Comparison of ENCODE assay signal across 8 cellular contexts in genomic region chr2:205776139-205776538, GRCh38.
DNase-seq lines count a peak whose midpoint lies in the region; ATAC-seq and TF ChIP-seq lines count a peak whose summit lies in the region.

No MANE protein-coding gene starts in this region.

- H3K9me3 Mint-ChIP-seq in activated naive CD8-positive, alpha-beta T cell treated with anti-CD3 and anti-CD28 coated beads, Interleukin-2, amount 50 U/mL, for 24 hours, result no peaks in the 10 kb centered on the region
- H3K9me3 Mint-ChIP-seq in stimulated activated naive CD8-positive, alpha-beta T cell treated with anti-CD3 and anti-CD28 coated beads, Interleukin-15, amount 100 ng/mL, for 72 hours, result no peaks in the 10 kb centered on the region

- no peaks in the 10 kb centered on the region for H3K36me3 Mint-ChIP-seq in activated naive CD8-positive, alpha-beta T cell treated with anti-CD3 and anti-CD28 coated beads, Interleukin-2, amount 50 U/mL, for 24 hours (ENCODE audit: low read depth)

- no peak overlapping the region for H3K27ac Mint-ChIP-seq in activated naive CD8-positive, alpha-beta T cell treated with anti-CD3 and anti-CD28 coated beads, Interleukin-2, amount 50 U/mL, for 24 hours
- H3K27ac Mint-ChIP-seq in stimulated activated naive CD8-positive, alpha-beta T cell treated with anti-CD3 and anti-CD28 coated beads, Interleukin-15, amount 100 ng/mL, for 72 hours, result no peak overlapping the region

- TF ChIP-seq CTCF in LNCAP (IDR thresholded peaks at IDR 0.05), result peak; percentile 81

- H3K4me1 Mint-ChIP-seq in activated naive CD8-positive, alpha-beta T cell treated with anti-CD3 and anti-CD28 coated beads, Interleukin-2, amount 50 U/mL, for 24 hours, result peaks cover 6% of the 10 kb centered on the region
- H3K4me1 Mint-ChIP-seq in stimulated activated naive CD8-positive, alpha-beta T cell treated with anti-CD3 and anti-CD28 coated beads, Interleukin-15, amount 100 ng/mL, for 72 hours, result peaks cover 7% of the 10 kb centered on the region

- DNase-seq in Ammon's horn (ENCODE audit: low spot score) (peak; percentile 24), iPS-NIHi7 (ENCODE audit: extremely low spot score) (peak; percentile 92), superior temporal gyrus (ENCODE audit: extremely low spot score) (no peak)
- peak; percentile 51 for DNase-seq in activated naive CD8-positive, alpha-beta T cell treated with anti-CD3 and anti-CD28 coated beads, Interleukin-2, amount 50 U/mL, for 24 hours
- peak; percentile 36 to 53 for DNase-seq in stimulated activated naive CD8-positive, alpha-beta T cell treated with anti-CD3 and anti-CD28 coated beads, Interleukin-15, amount 100 ng/mL, for 72 hours

- ATAC-seq in GM18511 (IDR thresholded peaks at IDR 0.05; ENCODE audit: unreplicated experiment), result peak; percentile 65
- peak; percentile 42 for ATAC-seq in activated naive CD8-positive, alpha-beta T cell treated with anti-CD3 and anti-CD28 coated beads, Interleukin-2, amount 50 U/mL, for 24 hours
- peak; percentile 77 for ATAC-seq in stimulated activated naive CD8-positive, alpha-beta T cell treated with anti-CD3 and anti-CD28 coated beads, Interleukin-15, amount 100 ng/mL, for 72 hours
- no peak for ATAC-seq in HG02938 (IDR thresholded peaks at IDR 0.05; ENCODE audit: unreplicated experiment)

- H3K27me3 Mint-ChIP-seq in activated naive CD8-positive, alpha-beta T cell treated with anti-CD3 and anti-CD28 coated beads, Interleukin-2, amount 50 U/mL, for 24 hours, result peaks cover 8% of the 10 kb centered on the region
- H3K27me3 Mint-ChIP-seq in stimulated activated naive CD8-positive, alpha-beta T cell treated with anti-CD3 and anti-CD28 coated beads, Interleukin-15, amount 100 ng/mL, for 72 hours, result peaks cover 46% of the 10 kb centered on the region

- no peak overlapping the region for H3K4me3 Mint-ChIP-seq in activated naive CD8-positive, alpha-beta T cell treated with anti-CD3 and anti-CD28 coated beads, Interleukin-2, amount 50 U/mL, for 24 hours
- H3K4me3 Mint-ChIP-seq in stimulated activated naive CD8-positive, alpha-beta T cell treated with anti-CD3 and anti-CD28 coated beads, Interleukin-15, amount 100 ng/mL, for 72 hours, result no peak overlapping the region
